In the genomic region with DNA sequence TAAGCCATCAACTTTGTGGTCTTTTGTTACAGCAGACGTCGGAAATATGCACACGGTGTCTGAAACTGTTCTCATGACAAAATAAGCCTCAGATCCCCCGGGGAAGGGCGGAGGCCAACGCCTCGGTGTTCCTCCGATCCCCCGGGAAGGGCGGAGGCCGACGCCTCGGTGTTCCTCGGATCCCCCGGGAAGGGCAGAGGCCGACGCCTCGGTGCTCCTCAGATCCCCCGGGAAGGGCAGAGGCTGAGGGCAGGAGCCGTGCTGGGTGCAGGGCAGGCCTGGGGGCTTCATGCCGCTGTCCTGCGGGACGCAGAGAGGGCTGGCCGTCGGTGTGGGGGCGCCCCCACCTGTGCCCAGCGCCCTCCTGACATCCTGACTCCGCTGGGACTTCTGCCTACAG, we compare ENCODE assay signal across 19 cellular contexts. TPM values are rescaled to one million over a fixed set of nuclear protein-coding genes. Genes with fewer than 3 reads are reported as not detected.
DNase-seq lines count a peak whose midpoint lies in the region; ATAC-seq, FAIRE-seq and TF ChIP-seq lines count a peak whose summit lies in the region.
"Had no signal": no experiment of that assay in that cellular context is flagged by ENCODE, and none has a peak within 500 bp of the region (broad histone marks: within the 10 kb centered on the region; RNA-seq: fewer than 3 reads in every experiment).

No MANE protein-coding gene starts in this region.

- POLR2A ChIA-PET in K562 (lab: Yijun Ruan, JAX), result no interaction called here

- H3K27me3 ChIP-seq in BLaER1 (no peaks in the 10 kb centered on the region), K562 (ENCODE audit: control insufficient read depth in 2 of 2, insufficient read depth in 2 of 2, low read length in 2 of 2) (no peaks in the 10 kb centered on the region)
- H3K27me3 ChIP-seq: BE2C had no signal

- TF ChIP-seq POLR2A in K562 (conservative IDR thresholded peaks at IDR 0.05), result no peak

- intact Hi-C loops in K562 (cut with micrococcal nuclease), result no loop called here

- H3K4me1 Mint-ChIP-seq in stimulated activated effector memory CD8-positive, alpha-beta T cell treated with anti-CD3 and anti-CD28 coated beads, Interleukin-12 subunit alpha, Interleukin-12 subunit beta, amount 100 ng/mL, for 72 hours, result peaks cover 3% of the 10 kb centered on the region

- WGBS in K562 (ENCODE audit: insufficient coverage, low coverage, missing lambda C conversion rate), result 78% methylated on average over 17 of the region's 28 CpGs

- H3K79me2 ChIP-seq in K562 (ENCODE audit: control insufficient read depth, insufficient read depth, low read length), result no peaks in the 10 kb centered on the region

- H3K36me3 Mint-ChIP-seq in stimulated activated effector memory CD8-positive, alpha-beta T cell treated with anti-CD3 and anti-CD28 coated beads, Interleukin-12 subunit alpha, Interleukin-12 subunit beta, amount 100 ng/mL, for 72 hours, result peaks cover 54% of the 10 kb centered on the region
- H3K36me3 Mint-ChIP-seq: CD4-positive, CD25-positive, alpha-beta regulatory T cell had no signal

- H3K27ac Mint-ChIP-seq in stimulated activated effector memory CD8-positive, alpha-beta T cell treated with anti-CD3 and anti-CD28 coated beads, Interleukin-12 subunit alpha, Interleukin-12 subunit beta, amount 100 ng/mL, for 72 hours, result peak overlapping the region; percentile 37
- H3K27ac Mint-ChIP-seq: GM23338 had no signal

- in situ Hi-C loops in K562 (cut with MboI), result no loop called here

- no peak overlapping the region for H2AFZ ChIP-seq in K562 (ENCODE audit: low read depth, low read length)
- H2AFZ ChIP-seq: GM23338 had no signal

- H3K9ac ChIP-seq in BLaER1, result peak overlapping the region; percentile 64
- H3K9ac ChIP-seq in K562 (ENCODE audit: insufficient read depth in 1 of 2, low read depth in 2 of 2, low read length in 2 of 2), result no peak overlapping the region

- no peak for TF ChIP-seq CTCF in K562 (IDR thresholded peaks at IDR 0.05 in 2 of 3, conservative IDR thresholded peaks at IDR 0.05 in 1 of 3; ENCODE audit: insufficient read depth in 2 of 3, low read depth in 1 of 3, low read length in 3 of 3)

- H3K27ac ChIP-seq in BLaER1 (peak overlapping the region; percentile 58), K562 (ENCODE audit: extremely low read depth, low read depth, low read length) (no peak overlapping the region)

- no peak for FAIRE-seq in K562 (lab: Jason Lieb, UNC)
- FAIRE-seq: A204.1, GM12878, GM18507, HTR-8/SVneo had no signal

- H3K4me3 Mint-ChIP-seq in stimulated activated effector memory CD8-positive, alpha-beta T cell treated with anti-CD3 and anti-CD28 coated beads, Interleukin-12 subunit alpha, Interleukin-12 subunit beta, amount 100 ng/mL, for 72 hours, result no peak overlapping the region
- H3K4me3 Mint-ChIP-seq: GM23338 had no signal

- H3K9me1 ChIP-seq in K562 (ENCODE audit: control insufficient read depth, insufficient read depth, low read length), result no peaks in the 10 kb centered on the region

- H3K4me1 ChIP-seq in BLaER1 (peaks cover 50% of the 10 kb centered on the region), K562 (replicated peaks in 1 of 2; ENCODE audit: control insufficient read depth in 2 of 2, insufficient read depth in 2 of 2, low read length in 2 of 2) (peaks cover 0 to 52% of the 10 kb centered on the region in 2 experiments; a peak in 2 of 5 replicates)

- H3K4me2 ChIP-seq in BLaER1, result peak overlapping the region; percentile 92
- H3K4me2 ChIP-seq in K562 (ENCODE audit: insufficient read depth, low read length), result no peak overlapping the region
- H3K4me2 ChIP-seq: GM23338 had no signal

- no peak for TF ChIP-seq EP300 in K562 (IDR thresholded peaks at IDR 0.05; ENCODE audit: low read length)

- ATAC-seq in K562 (no peak), GM21717 (IDR thresholded peaks at IDR 0.05; ENCODE audit: unreplicated experiment) (no peak)
- ATAC-seq in stimulated activated effector memory CD8-positive, alpha-beta T cell treated with anti-CD3 and anti-CD28 coated beads, Interleukin-12 subunit alpha, Interleukin-12 subunit beta, amount 100 ng/mL, for 72 hours, result no peak
- ATAC-seq: GM23338 had no signal

- H3K9me3 Mint-ChIP-seq in stimulated activated effector memory CD8-positive, alpha-beta T cell treated with anti-CD3 and anti-CD28 coated beads, Interleukin-12 subunit alpha, Interleukin-12 subunit beta, amount 100 ng/mL, for 72 hours, result no peaks in the 10 kb centered on the region
- H3K9me3 Mint-ChIP-seq: GM23338 had no signal

- H4K20me1 ChIP-seq in BLaER1 (peaks cover 65% of the 10 kb centered on the region), K562 (replicated peaks; ENCODE audit: control insufficient read depth, insufficient read depth, low read length) (no peaks in the 10 kb centered on the region)

- no TSS peak for BruUV-seq in K562 (replicated peaks; lab: Mats Ljungman, UMichigan)

- H3K4me3 ChIP-seq in BLaER1 (peak overlapping the region; percentile 39), K562 (no peak overlapping the region)
- H3K4me3 ChIP-seq: GM12878, GM23338 had no signal

- CTCF ChIA-PET in K562 (lab: Yijun Ruan, JAX; ENCODE audit: low intra/inter-chr PET ratio), result no interaction called here

- H3K9me3 ChIP-seq in BLaER1 (no peaks in the 10 kb centered on the region), K562 (replicated peaks; ENCODE audit: control insufficient read depth, insufficient read depth, low read depth, low read length) (no peaks in the 10 kb centered on the region)
- H3K9me3 ChIP-seq: BE2C had no signal

- H3K36me3 ChIP-seq in BLaER1 (peaks cover 40% of the 10 kb centered on the region), K562 (ENCODE audit: control insufficient read depth, insufficient read depth, low read length) (peaks cover 46% of the 10 kb centered on the region; the same call in 1 of the 3 replicates)

- no peak for TF ChIP-seq RAD21 in K562 (CRISPR knock-in tag; conservative IDR thresholded peaks at IDR 0.05 in 1 of 2, IDR thresholded peaks at IDR 0.05 in 1 of 2)

- peak; percentile 67 for DNase-seq in D341Med (ENCODE audit: low spot score)
- DNase-seq in K562 (ENCODE audit: extremely low read depth in 1 of 4, low spot score in 3 of 4), result no peak
- no peak for DNase-seq in stimulated activated effector memory CD8-positive, alpha-beta T cell treated with anti-CD3 and anti-CD28 coated beads, Interleukin-12 subunit alpha, Interleukin-12 subunit beta, amount 100 ng/mL, for 72 hours (ENCODE audit: low spot score in 2 of 2)
- no peak for DNase-seq in CD1c-positive myeloid dendritic cell (ENCODE audit: extremely low spot score)
- no peak for DNase-seq in HUDEP-2 (lab: John Stamatoyannopoulos, UW; ENCODE audit: unreplicated experiment in 76 of 76)
- DNase-seq: Calu3; CD4-positive, CD25-positive, alpha-beta regulatory T cell; DMS79; H7; KG1 had no signal

RNA-seq across cellular contexts. Expression of a gene that starts 4.7 kb away (rescaled TPM):
- total RNA-seq in K562 (2011; cell fraction: chromatin; rRNA removed; ENCODE audit: low replicate concordance), result 2.3 and 4.6 TPM in 2 replicates
- 3.2 and 3.7 TPM in 2 replicates for total RNA-seq in K562 (2011; cell fraction: nucleolus; rRNA removed)
- 2.6 and 4.0 TPM in 2 replicates for total RNA-seq in K562 (2011; cell fraction: nucleoplasm; rRNA removed)
- total RNA-seq in K562 (2014; rRNA removed) (0.49 and 1.7 TPM in 2 replicates), K562 (2014; rRNA removed; fragmentation: Illumina TruSeq; extraction: Trizol) (not detected in 2 replicates), K562 (2015; rRNA removed; fragmentation: Illumina TruSeq; extraction: Trizol) (0.25 TPM in 1 of 2 replicates, not detected in the other), K562 (2021) (0.58 and 0.86 TPM in 2 replicates)
- polyA plus RNA-seq in K562 (2011; rRNA removed) (0.14 and 0.24 TPM in 2 replicates), K562 (2014; fragmentation: Illumina TruSeq; extraction: Trizol) (0.14 TPM in 1 of 2 replicates, not detected in the other), K562 (2014; fragmentation: Nextera tagmentation; extraction: Ambion mirVana) (not detected), K562 (2014; rRNA removed) (1.6 and 2.2 TPM in 2 replicates)
- polyA plus RNA-seq in K562 (2011; cell fraction: cytosol; rRNA removed), result 0.18 and 0.34 TPM in 2 replicates
- 1.5 and 3.3 TPM in 2 replicates for polyA plus RNA-seq in K562 (2011; cell fraction: nucleus; rRNA removed)
- polyA plus RNA-seq in K562 (2012), result 0.60 and 0.89 TPM in 2 replicates
- not detected in 2 replicates for polyA minus RNA-seq in K562 (2011; rRNA and poly(A)+ RNA removed)
- polyA minus RNA-seq in K562 (2011; cell fraction: cytosol; rRNA and poly(A)+ RNA removed), result not detected in 2 replicates
- polyA minus RNA-seq in K562 (2011; cell fraction: nucleus; rRNA and poly(A)+ RNA removed), result 0.33 and 0.40 TPM in 2 replicates
- total RNA-seq: G401, GM12878, H7 had no signal

RNA-seq across cellular contexts. Expression of a gene that starts 11.0 kb away (rescaled TPM):
- 71.2 and 248 TPM in 2 replicates for total RNA-seq in K562 (2011; cell fraction: chromatin; rRNA removed; ENCODE audit: low replicate concordance)
- 221 and 235 TPM in 2 replicates for total RNA-seq in K562 (2011; cell fraction: nucleolus; rRNA removed)
- total RNA-seq in K562 (2011; cell fraction: nucleoplasm; rRNA removed), result 86.3 and 109 TPM in 2 replicates
- total RNA-seq in K562 (2014; rRNA removed) (82.8 and 96.5 TPM in 2 replicates), K562 (2014; rRNA removed; fragmentation: Illumina TruSeq; extraction: Trizol) (33.4 and 49.3 TPM in 2 replicates), K562 (2015; rRNA removed; fragmentation: Illumina TruSeq; extraction: Trizol) (61.9 and 68.0 TPM in 2 replicates), K562 (2021) (134 and 144 TPM in 2 replicates)
- polyA plus RNA-seq in K562 (2011; rRNA removed) (60.8 and 111 TPM in 2 replicates), K562 (2014; fragmentation: Illumina TruSeq; extraction: Trizol) (71.8 and 99.5 TPM in 2 replicates), K562 (2014; fragmentation: Nextera tagmentation; extraction: Ambion mirVana) (10 to 100 TPM; 30.3 to 34.0 TPM), K562 (2014; rRNA removed) (67.5 and 88.4 TPM in 2 replicates)
- 39.8 and 94.7 TPM in 2 replicates for polyA plus RNA-seq in K562 (2011; cell fraction: cytosol; rRNA removed)
- 319 and 523 TPM in 2 replicates for polyA plus RNA-seq in K562 (2011; cell fraction: nucleus; rRNA removed)
- polyA plus RNA-seq in K562 (2012), result 95.6 and 140 TPM in 2 replicates
- 60.0 and 108 TPM in 2 replicates for polyA minus RNA-seq in K562 (2011; rRNA and poly(A)+ RNA removed)
- 88.4 and 105 TPM in 2 replicates for polyA minus RNA-seq in K562 (2011; cell fraction: cytosol; rRNA and poly(A)+ RNA removed)
- 57.5 and 62.3 TPM in 2 replicates for polyA minus RNA-seq in K562 (2011; cell fraction: nucleus; rRNA and poly(A)+ RNA removed)

RNA-seq across cellular contexts. Expression of a gene that starts 18.7 kb away (rescaled TPM):
- total RNA-seq in K562 (2011; cell fraction: chromatin; rRNA removed; ENCODE audit: low replicate concordance), result 35.2 and 104 TPM in 2 replicates
- total RNA-seq in K562 (2011; cell fraction: nucleolus; rRNA removed), result 88.7 and 118 TPM in 2 replicates
- 57.0 and 58.7 TPM in 2 replicates for total RNA-seq in K562 (2011; cell fraction: nucleoplasm; rRNA removed)
- total RNA-seq in K562 (2014; rRNA removed), result 101 and 128 TPM in 2 replicates
- total RNA-seq in K562 (2014; rRNA removed; fragmentation: Illumina TruSeq; extraction: Trizol), result 6.6 and 7.6 TPM in 2 replicates
- 26.2 and 31.8 TPM in 2 replicates for total RNA-seq in K562 (2015; rRNA removed; fragmentation: Illumina TruSeq; extraction: Trizol)
- 85.7 and 95.8 TPM in 2 replicates for total RNA-seq in K562 (2021)
- polyA plus RNA-seq in K562 (2011; rRNA removed), result 6.5 and 12.3 TPM in 2 replicates
- 22.5 and 58.3 TPM in 2 replicates for polyA plus RNA-seq in K562 (2011; cell fraction: cytosol; rRNA removed)
- 48.9 and 104 TPM in 2 replicates for polyA plus RNA-seq in K562 (2011; cell fraction: nucleus; rRNA removed)
- polyA plus RNA-seq in K562 (2012), result 65.9 and 76.9 TPM in 2 replicates
- 9.1 and 34.6 TPM in 2 replicates for polyA plus RNA-seq in K562 (2014; fragmentation: Illumina TruSeq; extraction: Trizol)
- polyA plus RNA-seq in K562 (2014; fragmentation: Nextera tagmentation; extraction: Ambion mirVana), result under 1 TPM; 0.27 to 0.36 TPM
- 79.0 and 87.6 TPM in 2 replicates for polyA plus RNA-seq in K562 (2014; rRNA removed)
- polyA minus RNA-seq in K562 (2011; rRNA and poly(A)+ RNA removed), result 1.7 and 4.6 TPM in 2 replicates
- 20.2 and 32.4 TPM in 2 replicates for polyA minus RNA-seq in K562 (2011; cell fraction: cytosol; rRNA and poly(A)+ RNA removed)
- polyA minus RNA-seq in K562 (2011; cell fraction: nucleus; rRNA and poly(A)+ RNA removed), result 34.3 and 38.8 TPM in 2 replicates

RNA-seq across cellular contexts. Expression of a gene that starts 31.8 kb away (rescaled TPM):
- total RNA-seq in K562 (2011; cell fraction: chromatin; rRNA removed; ENCODE audit: low replicate concordance), result 3.0 and 7.7 TPM in 2 replicates
- 9.3 and 12.7 TPM in 2 replicates for total RNA-seq in K562 (2011; cell fraction: nucleolus; rRNA removed)
- total RNA-seq in K562 (2011; cell fraction: nucleoplasm; rRNA removed), result 5.3 and 7.4 TPM in 2 replicates
- total RNA-seq in K562 (2014; rRNA removed) (5.3 and 7.8 TPM in 2 replicates), K562 (2014; rRNA removed; fragmentation: Illumina TruSeq; extraction: Trizol) (1.3 and 2.0 TPM in 2 replicates), K562 (2015; rRNA removed; fragmentation: Illumina TruSeq; extraction: Trizol) (4.5 and 4.6 TPM in 2 replicates), K562 (2021) (5.7 and 6.6 TPM in 2 replicates)
- polyA plus RNA-seq in K562 (2011; rRNA removed) (3.9 and 5.2 TPM in 2 replicates), K562 (2014; fragmentation: Illumina TruSeq; extraction: Trizol) (2.2 and 4.6 TPM in 2 replicates), K562 (2014; fragmentation: Nextera tagmentation; extraction: Ambion mirVana) (under 1 TPM in 1 of 2 experiments, not detected in 1; 0.35 TPM), K562 (2014; rRNA removed) (6.8 and 8.0 TPM in 2 replicates)
- 8.1 and 20.9 TPM in 2 replicates for polyA plus RNA-seq in K562 (2011; cell fraction: cytosol; rRNA removed)
- polyA plus RNA-seq in K562 (2011; cell fraction: nucleus; rRNA removed), result 26.1 and 42.9 TPM in 2 replicates
- 7.1 and 8.8 TPM in 2 replicates for polyA plus RNA-seq in K562 (2012)
- 2.2 and 2.9 TPM in 2 replicates for polyA minus RNA-seq in K562 (2011; rRNA and poly(A)+ RNA removed)
- polyA minus RNA-seq in K562 (2011; cell fraction: cytosol; rRNA and poly(A)+ RNA removed), result 5.1 and 7.8 TPM in 2 replicates
- 3.2 and 4.0 TPM in 2 replicates for polyA minus RNA-seq in K562 (2011; cell fraction: nucleus; rRNA and poly(A)+ RNA removed)

RNA-seq across cellular contexts. Expression of a gene that starts 50.9 kb away (rescaled TPM):
- total RNA-seq in K562 (2011; cell fraction: chromatin; rRNA removed; ENCODE audit: low replicate concordance), result not detected in 2 replicates
- total RNA-seq in K562 (2011; cell fraction: nucleolus; rRNA removed), result 0.50 and 1.1 TPM in 2 replicates
- total RNA-seq in K562 (2011; cell fraction: nucleoplasm; rRNA removed), result 0.37 TPM in 1 of 2 replicates, not detected in the other
- total RNA-seq in K562 (2014; rRNA removed) (1.9 and 2.0 TPM in 2 replicates), K562 (2014; rRNA removed; fragmentation: Illumina TruSeq; extraction: Trizol) (not detected in 2 replicates), K562 (2015; rRNA removed; fragmentation: Illumina TruSeq; extraction: Trizol) (2.5 and 3.0 TPM in 2 replicates), K562 (2021) (1.0 and 2.0 TPM in 2 replicates)
- polyA plus RNA-seq in K562 (2011; rRNA removed) (0.22 and 0.49 TPM in 2 replicates), K562 (2014; fragmentation: Illumina TruSeq; extraction: Trizol) (0.86 TPM in 1 of 2 replicates, not detected in the other), K562 (2014; fragmentation: Nextera tagmentation; extraction: Ambion mirVana) (under 1 TPM in 1 of 2 experiments, not detected in 1; 0.06 TPM), K562 (2014; rRNA removed) (1.5 TPM in 2 replicates)
- polyA plus RNA-seq in K562 (2011; cell fraction: cytosol; rRNA removed), result 0.53 and 2.1 TPM in 2 replicates
- polyA plus RNA-seq in K562 (2011; cell fraction: nucleus; rRNA removed), result 0.34 and 0.37 TPM in 2 replicates
- polyA plus RNA-seq in K562 (2012), result 4.0 and 26.3 TPM in 2 replicates
- not detected in 2 replicates for polyA minus RNA-seq in K562 (2011; rRNA and poly(A)+ RNA removed)
- not detected in 2 replicates for polyA minus RNA-seq in K562 (2011; cell fraction: cytosol; rRNA and poly(A)+ RNA removed)
- polyA minus RNA-seq in K562 (2011; cell fraction: nucleus; rRNA and poly(A)+ RNA removed), result not detected in 2 replicates
- total RNA-seq: Calu3, G401, GM12878, GM23338, H7 had no signal
- polyA plus RNA-seq: CD4-positive, CD25-positive, alpha-beta regulatory T cell; GM12878 had no signal
